In the genomic region with DNA sequence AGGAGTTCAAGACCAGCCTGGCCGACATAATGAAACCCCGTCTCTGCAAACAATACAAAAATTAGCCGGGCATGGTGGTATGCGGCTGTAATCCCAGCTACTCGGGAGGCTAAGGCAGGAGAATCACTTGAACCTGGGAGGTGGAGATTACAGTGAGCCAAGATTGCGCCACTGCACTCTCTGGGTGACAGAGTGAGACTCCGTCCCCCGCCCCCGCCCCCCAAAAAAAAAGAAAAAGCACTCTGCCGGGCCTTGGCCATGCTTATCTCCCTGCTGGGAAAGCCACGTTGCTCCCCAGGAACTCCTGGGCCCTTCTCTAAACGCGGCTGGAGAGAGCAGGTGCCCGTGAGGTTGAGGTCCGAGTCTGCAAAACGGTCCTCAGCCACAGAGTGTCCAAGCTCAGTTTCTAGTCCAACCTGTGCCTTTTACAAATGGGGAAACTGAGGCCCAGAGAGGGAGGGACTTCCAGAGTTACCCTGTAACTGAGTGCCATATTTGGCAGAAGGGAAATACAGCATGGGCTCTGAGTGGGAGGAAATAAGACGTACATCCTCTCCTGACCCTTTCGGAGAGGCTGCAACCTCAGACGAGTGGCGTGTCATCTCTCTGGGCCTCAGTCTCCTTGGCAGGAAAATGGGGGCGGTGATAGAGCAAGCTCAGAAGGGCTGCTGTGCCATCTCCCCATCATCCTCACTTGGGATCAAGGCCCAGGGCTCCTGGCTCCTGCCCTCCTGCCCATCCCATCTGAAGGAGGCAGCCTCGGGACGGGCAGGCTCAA, we compare ENCODE assay signal across 14 cellular contexts. TPM values are rescaled to one million over a fixed set of nuclear protein-coding genes. Genes with fewer than 3 reads are reported as not detected.
DNase-seq lines count a peak whose midpoint lies in the region; ATAC-seq and TF ChIP-seq lines count a peak whose summit lies in the region.
"Had no signal": no experiment of that assay in that cellular context is flagged by ENCODE, and none has a peak within 500 bp of the region (broad histone marks: within the 10 kb centered on the region; RNA-seq: fewer than 3 reads in every experiment).

No MANE protein-coding gene starts in this region.

- peak; percentile 44 for DNase-seq in activated CD4-positive, alpha-beta T cell treated with anti-CD3 and anti-CD28 coated beads for 36 hours
- DNase-seq in activated CD4-positive, alpha-beta T cell treated with anti-CD3 and anti-CD28 coated beads, Interleukin-2, amount 50 U/mL, for 1 hour = no peak
- DNase-seq in foreskin keratinocyte = no peak
- DNase-seq in activated gamma-delta T cell treated with Interleukin-2 at 50 U/mL for 16 hours = no peak
- DNase-seq in NCI-H1048 (lab: John Stamatoyannopoulos, UW) = no peak
- DNase-seq in NCI-H526 (lab: John Stamatoyannopoulos, UW) = no peak
- DNase-seq: cerebellar nuclear complex, KBM-7, NCI-H1694, NCI-H69, SJCRH30 had no signal

- TF ChIP-seq CTCF in VCaP (conservative IDR thresholded peaks at IDR 0.05) = no peak
- no peak for TF ChIP-seq CTCF in foreskin keratinocyte (conservative IDR thresholded peaks at IDR 0.05)

- no peaks in the 10 kb centered on the region for H3K9me3 ChIP-seq in subcutaneous abdominal adipose tissue (ENCODE audit: control insufficient read depth in 5 of 5, low read length in 5 of 5)
- H3K9me3 ChIP-seq: SJCRH30 had no signal

- peak; percentile 66 for ATAC-seq in activated CD4-positive, alpha-beta T cell treated with anti-CD3 and anti-CD28 coated beads for 36 hours
- ATAC-seq in foreskin keratinocyte = no peak
- ATAC-seq: WTC11 had no signal

- peaks cover 35% of the 10 kb centered on the region for H3K36me3 Mint-ChIP-seq in activated CD4-positive, alpha-beta T cell treated with anti-CD3 and anti-CD28 coated beads for 36 hours (ENCODE audit: low read depth)

- peak overlapping the region in 2 of 5 donors; percentile 37 to 38 for H3K9ac ChIP-seq in subcutaneous abdominal adipose tissue (ENCODE audit: low read length in 5 of 5)

- intact Hi-C loops in activated CD4-positive, alpha-beta T cell treated with anti-CD3 and anti-CD28 coated beads for 36 hours (cut with DNase I, micrococcal nuclease) = no loop called here

- H3K27ac ChIP-seq in VCaP (peak overlapping the region; percentile 96), foreskin keratinocyte (peak overlapping the region; percentile 82), subcutaneous abdominal adipose tissue (ENCODE audit: low read depth, low read length) (peak overlapping the region; percentile 83)
- H3K27ac ChIP-seq: SJCRH30 had no signal

- H3K4me1 ChIP-seq in foreskin keratinocyte = peaks cover 27% of the 10 kb centered on the region
- H3K4me1 ChIP-seq in subcutaneous abdominal adipose tissue (ENCODE audit: control insufficient read depth in 5 of 5, insufficient read depth in 5 of 5, low read length in 5 of 5) = peaks cover 23 to 91% (median 80%) of the 10 kb centered on the region in 5 donors

- H3K27me3 ChIP-seq in foreskin keratinocyte = no peaks in the 10 kb centered on the region
- no peaks in the 10 kb centered on the region for H3K27me3 ChIP-seq in subcutaneous abdominal adipose tissue (ENCODE audit: control insufficient read depth in 5 of 5, insufficient read depth in 4 of 5, low read length in 5 of 5)
- H3K27me3 ChIP-seq: SJCRH30 had no signal

- H3K36me3 ChIP-seq in subcutaneous abdominal adipose tissue (ENCODE audit: control insufficient read depth in 5 of 5, insufficient read depth in 5 of 5, low read length in 5 of 5) = peaks cover 0 to 37% (median 17%) of the 10 kb centered on the region in 5 donors

- peaks cover 46% of the 10 kb centered on the region for H3K4me1 Mint-ChIP-seq in activated CD4-positive, alpha-beta T cell treated with anti-CD3 and anti-CD28 coated beads for 36 hours

- no peaks in the 10 kb centered on the region for H3K9me3 Mint-ChIP-seq in activated CD4-positive, alpha-beta T cell treated with anti-CD3 and anti-CD28 coated beads for 36 hours (ENCODE audit: low read depth)
- H3K9me3 Mint-ChIP-seq: WTC11 had no signal

- no peak overlapping the region for H3K4me3 Mint-ChIP-seq in activated CD4-positive, alpha-beta T cell treated with anti-CD3 and anti-CD28 coated beads for 36 hours
- H3K4me3 Mint-ChIP-seq: WTC11 had no signal

- CTCF ChIA-PET in activated CD4-positive, alpha-beta T cell treated with anti-CD3 and anti-CD28 coated beads for 36 hours (lab: Charles Lee) = interaction anchor here (1.8 kb wide), 1 partner anchor 14 kb away, joined by 8 read pairs; no protein-coding TSS in a partner anchor

- POLR2A ChIA-PET in activated CD4-positive, alpha-beta T cell treated with anti-CD3 and anti-CD28 coated beads for 36 hours (lab: Charles Lee) = no interaction called here

- H3K27me3 Mint-ChIP-seq in activated CD4-positive, alpha-beta T cell treated with anti-CD3 and anti-CD28 coated beads for 36 hours = no peaks in the 10 kb centered on the region

- H3K27ac Mint-ChIP-seq in activated CD4-positive, alpha-beta T cell treated with anti-CD3 and anti-CD28 coated beads for 36 hours = peak overlapping the region; percentile 19

- peak overlapping the region in 1 of 5 donors; percentile 17 for H3K4me3 ChIP-seq in subcutaneous abdominal adipose tissue (ENCODE audit: low read depth in 1 of 5, low read length in 5 of 5)
- H3K4me3 ChIP-seq: SJCRH30 had no signal

RNA-seq across cellular contexts. Expression of a gene that starts 6.6 kb away (rescaled TPM):
- total RNA-seq in activated CD4-positive, alpha-beta T cell treated with anti-CD3 and anti-CD28 coated beads for 36 hours = under 1 TPM; 0.21 to 0.44 TPM
- 8.2 and 12.9 TPM in 2 replicates for total RNA-seq in foreskin keratinocyte
- 11.6 and 19.9 TPM in 2 replicates for polyA plus RNA-seq in foreskin keratinocyte

RNA-seq across cellular contexts. Expression of a gene that starts 32.3 kb away (rescaled TPM):
- 10 to 100 TPM; 14.9 to 15.5 TPM for total RNA-seq in activated CD4-positive, alpha-beta T cell treated with anti-CD3 and anti-CD28 coated beads for 36 hours
- 127 and 152 TPM in 2 replicates for total RNA-seq in foreskin keratinocyte
- 74.0 and 81.3 TPM in 2 replicates for polyA plus RNA-seq in foreskin keratinocyte

RNA-seq across cellular contexts. Expression of a gene that starts 32.4 kb away (rescaled TPM):
- 10 to 100 TPM; 14.8 to 18.5 TPM for total RNA-seq in activated CD4-positive, alpha-beta T cell treated with anti-CD3 and anti-CD28 coated beads for 36 hours
- 13.2 and 16.2 TPM in 2 replicates for total RNA-seq in foreskin keratinocyte
- 13.0 and 16.4 TPM in 2 replicates for polyA plus RNA-seq in foreskin keratinocyte

RNA-seq across cellular contexts. Expression of a gene that starts 33.2 kb away (rescaled TPM):
- total RNA-seq in activated CD4-positive, alpha-beta T cell treated with anti-CD3 and anti-CD28 coated beads for 36 hours = 1 to 10 TPM; 4.8 to 5.0 TPM
- total RNA-seq in foreskin keratinocyte = 21.1 and 21.5 TPM in 2 replicates
- polyA plus RNA-seq in foreskin keratinocyte = 20.2 and 22.0 TPM in 2 replicates

RNA-seq across cellular contexts. Expression of a gene that starts 33.3 kb away (rescaled TPM):
- total RNA-seq in activated CD4-positive, alpha-beta T cell treated with anti-CD3 and anti-CD28 coated beads for 36 hours = 100 to 1,000 TPM; 102 to 124 TPM
- total RNA-seq in foreskin keratinocyte = 55.3 and 61.2 TPM in 2 replicates
- 21.9 and 26.5 TPM in 2 replicates for polyA plus RNA-seq in foreskin keratinocyte
